24 cellular contexts compared by ENCODE assay signal in genomic region chr14:75220097-75220496, GRCh38.
"Had no signal": no experiment of that assay in that cellular context is flagged by ENCODE, and none has a peak within 500 bp of the region (broad histone marks: within the 10 kb centered on the region; RNA-seq: fewer than 3 reads in every experiment).

No MANE protein-coding gene starts in this region.

- H3K4me1 ChIP-seq: breast epithelium, right atrium auricular region had no signal

- H3K27ac Mint-ChIP-seq: activated B cell treated with CpG ODN at 0.5 μM for 24 hours; activated CD4-positive, alpha-beta T cell treated with anti-CD3 and anti-CD28 coated beads for 36 hours; activated naive CD8-positive, alpha-beta T cell treated with anti-CD3 and anti-CD28 coated beads for 36 hours; endodermal cell; natural killer cell had no signal

- FAIRE-seq: colon, kidney had no signal

- DNase-seq: activated B cell treated with CpG ODN at 0.5 μM for 24 hours; activated CD4-positive, alpha-beta T cell treated with anti-CD3 and anti-CD28 coated beads for 36 hours; activated CD4-positive, alpha-beta T cell treated with anti-CD3 and anti-CD28 coated beads, Interleukin-2, amount 50 U/mL, for 4 hours; activated CD8-positive, alpha-beta memory T cell treated with anti-CD3 and anti-CD28 coated beads for 24 hours; activated CD8-positive, alpha-beta memory T cell treated with anti-CD3 and anti-CD28 coated beads, Interleukin-2, amount 50 U/mL, for 48 hours; activated naive CD4-positive, alpha-beta T cell treated with Interleukin-2 at 50 U/mL for 16 hours; activated naive CD8-positive, alpha-beta T cell treated with anti-CD3 and anti-CD28 coated beads for 36 hours; activated T-cell treated with anti-CD3 and anti-CD28 coated beads, Interleukin-2, amount 50 U/mL, for 48 hours; endodermal cell; heart right ventricle; kidney; natural killer cell; ovary; psoas muscle; stimulated activated CD4-positive, alpha-beta T cell treated with anti-CD3 and anti-CD28 coated beads, Interleukin-4, amount 100 ng/mL, for 24 hours; stimulated activated naive CD8-positive, alpha-beta T cell treated with anti-CD3 and anti-CD28 coated beads, Interleukin-15, Interleukin-2, amounts not matched to agents 100 U/mL and 50 U/mL, for 24 hours; T-helper 1 cell; upper lobe of right lung had no signal

- H3K27me3 Mint-ChIP-seq: activated B cell treated with CpG ODN at 0.5 μM for 24 hours; activated CD4-positive, alpha-beta T cell treated with anti-CD3 and anti-CD28 coated beads for 36 hours; activated naive CD8-positive, alpha-beta T cell treated with anti-CD3 and anti-CD28 coated beads for 36 hours; central memory CD8-positive, alpha-beta T cell had no signal

- H3K4me3 Mint-ChIP-seq: activated B cell treated with CpG ODN at 0.5 μM for 24 hours; activated CD4-positive, alpha-beta T cell treated with anti-CD3 and anti-CD28 coated beads for 36 hours; activated naive CD8-positive, alpha-beta T cell treated with anti-CD3 and anti-CD28 coated beads for 36 hours; central memory CD8-positive, alpha-beta T cell; endodermal cell; natural killer cell had no signal

- H3K36me3 ChIP-seq: breast epithelium, heart right ventricle, neutrophil, ovary, right atrium auricular region, upper lobe of right lung had no signal

- H3K9me3 Mint-ChIP-seq: activated B cell treated with CpG ODN at 0.5 μM for 24 hours; activated naive CD8-positive, alpha-beta T cell treated with anti-CD3 and anti-CD28 coated beads for 36 hours; central memory CD8-positive, alpha-beta T cell; endodermal cell; natural killer cell had no signal

- H3K27ac ChIP-seq: breast epithelium, heart right ventricle, neutrophil, ovary, psoas muscle, right atrium auricular region, upper lobe of right lung had no signal

- H3K27me3 ChIP-seq: breast epithelium, heart right ventricle, neutrophil, ovary, right atrium auricular region, upper lobe of right lung had no signal

- H3K9me3 ChIP-seq: breast epithelium, heart right ventricle, neutrophil, ovary, psoas muscle, right atrium auricular region, upper lobe of right lung had no signal

- ATAC-seq: activated CD4-positive, alpha-beta T cell treated with anti-CD3 and anti-CD28 coated beads for 36 hours; natural killer cell; stimulated activated naive CD8-positive, alpha-beta T cell treated with anti-CD3 and anti-CD28 coated beads, Interleukin-15, Interleukin-2, amounts not matched to agents 100 U/mL and 50 U/mL, for 24 hours; upper lobe of right lung had no signal

- H3K4me3 ChIP-seq: breast epithelium, heart right ventricle, lung, ovary, psoas muscle, right atrium auricular region, upper lobe of right lung had no signal
